ENCODE assay signal across 8 cellular contexts in the genomic region with DNA sequence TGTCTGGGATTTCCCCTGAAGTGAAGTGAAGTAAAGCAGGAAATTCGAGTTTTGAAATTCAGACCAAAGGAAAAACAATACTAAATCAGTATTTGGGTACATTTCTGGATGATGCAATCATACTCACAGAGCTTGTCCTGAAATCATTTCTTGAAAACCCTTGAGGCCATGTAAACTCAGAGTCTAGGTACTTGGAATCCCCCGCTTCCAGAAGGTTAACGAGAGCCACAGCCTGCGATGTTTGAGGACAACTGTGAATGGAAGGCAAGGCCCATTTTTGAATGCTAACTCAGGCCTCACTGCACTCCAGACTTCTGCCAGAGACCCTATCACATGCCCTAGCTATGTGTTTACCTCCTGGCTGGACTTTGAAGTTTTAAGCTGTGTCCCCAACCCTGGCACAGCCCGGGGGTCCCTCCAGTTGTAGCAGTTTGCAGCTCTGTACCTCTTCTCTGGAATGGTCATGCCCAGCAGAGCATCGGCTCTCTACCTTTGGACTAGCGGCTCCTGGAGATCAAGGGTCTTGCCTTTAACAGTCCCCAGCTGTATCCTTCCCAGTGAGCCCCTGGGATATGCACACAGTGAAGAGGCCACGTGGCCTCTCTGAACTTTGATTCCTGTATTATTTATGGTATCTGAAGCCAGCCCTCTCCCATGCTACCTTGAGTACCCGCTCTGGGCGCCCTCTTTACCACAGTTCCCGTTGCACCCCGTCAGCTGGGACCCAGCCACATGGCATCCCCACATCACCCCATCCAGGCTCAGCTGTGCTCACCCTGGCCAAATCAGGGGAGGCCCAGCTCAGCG. TPM values are rescaled to one million over a fixed set of nuclear protein-coding genes. Genes with fewer than 3 reads are reported as not detected.
DNase-seq lines count a peak whose midpoint lies in the region; ATAC-seq lines count a peak whose summit lies in the region.

No MANE protein-coding gene starts in this region.

- H3K27me3 ChIP-seq in CD4-positive, CD25-positive, alpha-beta regulatory T cell (ENCODE audit: control insufficient read depth, insufficient read depth, low read length): no peaks in the 10 kb centered on the region

- H3K27ac ChIP-seq in CD4-positive, CD25-positive, alpha-beta regulatory T cell (ENCODE audit: insufficient read depth, low read length, poor library complexity, severe bottlenecking): no peak overlapping the region

- H3K36me3 Mint-ChIP-seq in CD4-positive, CD25-positive, alpha-beta regulatory T cell: no peaks in the 10 kb centered on the region
- peaks cover 9% of the 10 kb centered on the region for H3K36me3 Mint-ChIP-seq in dendritic cell treated with granulocyte-macrophage colony-stimulating factor and Interleukin-4, amounts not matched to agents 40 ng/mL and 50 ng/mL, for 4 days (ENCODE audit: low read depth)
- no peaks in the 10 kb centered on the region for H3K36me3 Mint-ChIP-seq in naive thymus-derived CD8-positive, alpha-beta T cell

- peaks cover 13% of the 10 kb centered on the region for H3K4me1 ChIP-seq in CD4-positive, CD25-positive, alpha-beta regulatory T cell (ENCODE audit: control insufficient read depth, insufficient read depth, low read length, poor library complexity, severe bottlenecking)

- POLR2A ChIA-PET in naive thymus-derived CD8-positive, alpha-beta T cell (lab: Charles Lee): interaction anchor here (0.6 kb wide), 1 partner anchor 14 kb away, joined by 4 read pairs; no protein-coding TSS in a partner anchor

- DNase-seq in CD4-positive, CD25-positive, alpha-beta regulatory T cell: no peak
- peak; percentile 30 for DNase-seq in NCI-H2196 treated with DMSO at 0.1 percent for 48 hours (lab: John Stamatoyannopoulos, UW; ENCODE audit: unreplicated experiment)
- peak in 1 of 10 donors; percentile 10 for DNase-seq in naive thymus-derived CD8-positive, alpha-beta T cell
- no peak for DNase-seq in NCI-H524 treated with DMSO at 0.1 percent for 48 hours (lab: John Stamatoyannopoulos, UW)
- DNase-seq in NCI-H2171 (lab: John Stamatoyannopoulos, UW): no peak

- no peak for ATAC-seq in CD4-positive, CD25-positive, alpha-beta regulatory T cell (ENCODE audit: low read depth in 2 of 2)
- ATAC-seq in naive thymus-derived CD8-positive, alpha-beta T cell: peak in 1 of 2 donors; percentile 11
- ATAC-seq in GM19328 (IDR thresholded peaks at IDR 0.05; ENCODE audit: unreplicated experiment) (no peak), GM18907 (IDR thresholded peaks at IDR 0.05; ENCODE audit: unreplicated experiment) (no peak)

- H3K9me3 ChIP-seq in CD4-positive, CD25-positive, alpha-beta regulatory T cell (ENCODE audit: control insufficient read depth in 2 of 2, low read length in 2 of 2): no peaks in the 10 kb centered on the region

- H3K27me3 Mint-ChIP-seq in CD4-positive, CD25-positive, alpha-beta regulatory T cell: no peaks in the 10 kb centered on the region
- peaks cover 6% of the 10 kb centered on the region for H3K27me3 Mint-ChIP-seq in dendritic cell treated with granulocyte-macrophage colony-stimulating factor and Interleukin-4, amounts not matched to agents 40 ng/mL and 50 ng/mL, for 4 days
- no peaks in the 10 kb centered on the region for H3K27me3 Mint-ChIP-seq in naive thymus-derived CD8-positive, alpha-beta T cell

- H3K9me3 Mint-ChIP-seq in CD4-positive, CD25-positive, alpha-beta regulatory T cell: peaks cover 0 to 2% (median 0%) of the 10 kb centered on the region in 7 donors
- no peaks in the 10 kb centered on the region for H3K9me3 Mint-ChIP-seq in dendritic cell treated with granulocyte-macrophage colony-stimulating factor and Interleukin-4, amounts not matched to agents 40 ng/mL and 50 ng/mL, for 4 days
- H3K9me3 Mint-ChIP-seq in naive thymus-derived CD8-positive, alpha-beta T cell: no peaks in the 10 kb centered on the region

- peak overlapping the region in 2 of 3 donors; percentile 11 to 65 for H3K27ac Mint-ChIP-seq in CD4-positive, CD25-positive, alpha-beta regulatory T cell
- H3K27ac Mint-ChIP-seq in dendritic cell treated with granulocyte-macrophage colony-stimulating factor and Interleukin-4, amounts not matched to agents 40 ng/mL and 50 ng/mL, for 4 days: peak overlapping the region; percentile 99
- H3K27ac Mint-ChIP-seq in naive thymus-derived CD8-positive, alpha-beta T cell: peak overlapping the region; percentile 21 to 88 (median 54)

- no peak overlapping the region for H3K4me3 ChIP-seq in CD4-positive, CD25-positive, alpha-beta regulatory T cell (ENCODE audit: low read depth, low read length)

- peaks cover 6 to 31% (median 30%) of the 10 kb centered on the region in 4 donors for H3K4me1 Mint-ChIP-seq in CD4-positive, CD25-positive, alpha-beta regulatory T cell
- peaks cover 83% of the 10 kb centered on the region for H3K4me1 Mint-ChIP-seq in dendritic cell treated with granulocyte-macrophage colony-stimulating factor and Interleukin-4, amounts not matched to agents 40 ng/mL and 50 ng/mL, for 4 days (ENCODE audit: low read depth)
- H3K4me1 Mint-ChIP-seq in naive thymus-derived CD8-positive, alpha-beta T cell: peaks cover 22 to 51% (median 34%) of the 10 kb centered on the region in 4 donors

- no peak overlapping the region for H3K4me3 Mint-ChIP-seq in CD4-positive, CD25-positive, alpha-beta regulatory T cell
- H3K4me3 Mint-ChIP-seq in dendritic cell treated with granulocyte-macrophage colony-stimulating factor and Interleukin-4, amounts not matched to agents 40 ng/mL and 50 ng/mL, for 4 days: peak overlapping the region; percentile 41
- peak overlapping the region in 3 of 10 donors; percentile 5 to 30 (median 28) for H3K4me3 Mint-ChIP-seq in naive thymus-derived CD8-positive, alpha-beta T cell

- intact Hi-C loops in dendritic cell treated with granulocyte-macrophage colony-stimulating factor and Interleukin-4, amounts not matched to agents 40 ng/mL and 50 ng/mL, for 4 days (cut with micrococcal nuclease): loop anchor here (5.0 kb wide), 1 partner anchor 109 kb away; no protein-coding TSS in a partner anchor

- H3K36me3 ChIP-seq in CD4-positive, CD25-positive, alpha-beta regulatory T cell (ENCODE audit: control insufficient read depth, insufficient read depth, low read length): no peaks in the 10 kb centered on the region

RNA-seq across cellular contexts. Expression of a gene that starts 5.6 kb away (rescaled TPM):
- 2,525 TPM for total RNA-seq in CD4-positive, CD25-positive, alpha-beta regulatory T cell
- 1,000 to 10,000 TPM; 2,953 to 3,518 (median 3,358) TPM for polyA plus RNA-seq in CD4-positive, CD25-positive, alpha-beta regulatory T cell
- 100 to 1,000 TPM; 571 to 598 TPM for total RNA-seq in naive thymus-derived CD8-positive, alpha-beta T cell
- polyA plus RNA-seq in naive thymus-derived CD8-positive, alpha-beta T cell: 1,000 to 10,000 TPM; 1,933 to 2,491 (median 2,221) TPM

RNA-seq across cellular contexts. Expression of a gene that starts 22.8 kb away (rescaled TPM):
- 0.15 TPM for total RNA-seq in CD4-positive, CD25-positive, alpha-beta regulatory T cell
- polyA plus RNA-seq in CD4-positive, CD25-positive, alpha-beta regulatory T cell: 1 to 10 TPM; 1.2 to 1.8 (median 1.5) TPM
- under 1 TPM in 1 of 2 experiments, not detected in 1; 0.08 TPM for total RNA-seq in naive thymus-derived CD8-positive, alpha-beta T cell
- 1 to 10 TPM in 1 of 3 donors, under 1 TPM in 2; 0.43 to 1.0 (median 0.66) TPM for polyA plus RNA-seq in naive thymus-derived CD8-positive, alpha-beta T cell

RNA-seq across cellular contexts. Expression of a gene that starts 55.6 kb away (rescaled TPM):
- not detected for total RNA-seq in CD4-positive, CD25-positive, alpha-beta regulatory T cell
- not detected for polyA plus RNA-seq in CD4-positive, CD25-positive, alpha-beta regulatory T cell
- under 1 TPM; 0.23 to 0.82 TPM for total RNA-seq in naive thymus-derived CD8-positive, alpha-beta T cell
- polyA plus RNA-seq in naive thymus-derived CD8-positive, alpha-beta T cell: not detected

Comparison
In these comparisons a context has a peak if more than half of its experiments do, and no peak if none do; other contexts are left out.
1. H3K27ac Mint-ChIP-seq: peak in every context shown above with its lines; median percentile 99 in dendritic cell treated with granulocyte-macrophage colony-stimulating factor and Interleukin-4, amounts not matched to agents 40 ng/mL and 50 ng/mL, for 4 days; 54 in naive thymus-derived CD8-positive, alpha-beta T cell; 38 in CD4-positive, CD25-positive, alpha-beta regulatory T cell.